9 cellular contexts compared by ENCODE assay signal in genomic region chr14:30849354-30849753, GRCh38. TPM values are rescaled to one million over a fixed set of nuclear protein-coding genes. Genes with fewer than 3 reads are reported as not detected.
DNase-seq lines count a peak whose midpoint lies in the region; ATAC-seq lines count a peak whose summit lies in the region.
"Had no signal": no experiment of that assay in that cellular context is flagged by ENCODE, and none has a peak within 500 bp of the region (broad histone marks: within the 10 kb centered on the region; RNA-seq: fewer than 3 reads in every experiment).

No MANE protein-coding gene starts in this region.

- no peak overlapping the region for H2BK12ac ChIP-seq in neuronal stem cell (ENCODE audit: low read length)

- H4K8ac ChIP-seq in neuronal stem cell (ENCODE audit: low read depth, low read length) = no peak overlapping the region

- WGBS in neuronal stem cell (ENCODE audit: extremely low coverage in 2 of 2, insufficient read length in 2 of 2, insufficient replicate concordance in 1 of 2), 2 donors = no CpG with 5 or more reads among the region's 1 CpG

- H2AFZ ChIP-seq in neuronal stem cell (ENCODE audit: low read length) = no peak overlapping the region

- no peak overlapping the region for H4K91ac ChIP-seq in neuronal stem cell (ENCODE audit: low read depth, low read length, poor library complexity)

- H2BK5ac ChIP-seq in neuronal stem cell (ENCODE audit: low read length) = no peak overlapping the region

- H3K9me3 ChIP-seq in neuronal stem cell (replicated peaks in 1 of 2; ENCODE audit: control insufficient read depth in 2 of 2, insufficient read depth in 1 of 2, low read depth in 1 of 2, low read length in 2 of 2) = no peaks in the 10 kb centered on the region
- H3K9me3 ChIP-seq: left ventricle myocardium inferior had no signal

- no peak overlapping the region for H3K9ac ChIP-seq in neuronal stem cell (ENCODE audit: low read depth, low read length, poor library complexity)

- H3K9me3 Mint-ChIP-seq in stimulated activated naive B cell treated with anti-CD40 and anti-IgM and Interleukin-4, amounts not matched to agents 10 μg/mL and 1 μg/mL and 100 μg/mL, for 72 hours = peaks cover 0 to under 1% of the 10 kb centered on the region in 2 donors

- peak overlapping the region; percentile 33 for H3K27ac Mint-ChIP-seq in stimulated activated naive B cell treated with anti-CD40 and anti-IgM and Interleukin-4, amounts not matched to agents 10 μg/mL and 1 μg/mL and 100 μg/mL, for 72 hours

- H3K4me2 ChIP-seq in neuronal stem cell (ENCODE audit: insufficient read depth, low read length, poor library complexity, severe bottlenecking) = no peak overlapping the region

- no peaks in the 10 kb centered on the region for H3K79me1 ChIP-seq in neuronal stem cell (ENCODE audit: low read depth, low read length)

- H3K4me1 Mint-ChIP-seq in stimulated activated naive B cell treated with anti-CD40 and anti-IgM and Interleukin-4, amounts not matched to agents 10 μg/mL and 1 μg/mL and 100 μg/mL, for 72 hours = peaks cover 18% of the 10 kb centered on the region in 2 donors

- H3K4me3 ChIP-seq in neuronal stem cell (ENCODE audit: low read length in 2 of 2) = no peak overlapping the region
- H3K4me3 ChIP-seq: left ventricle myocardium inferior had no signal

- H3K18ac ChIP-seq in neuronal stem cell (ENCODE audit: low read length) = no peak overlapping the region

- H2BK15ac ChIP-seq in neuronal stem cell (ENCODE audit: low read length) = no peak overlapping the region

- peaks cover 23 to 44% of the 10 kb centered on the region in 2 donors for H3K27me3 Mint-ChIP-seq in stimulated activated naive B cell treated with anti-CD40 and anti-IgM and Interleukin-4, amounts not matched to agents 10 μg/mL and 1 μg/mL and 100 μg/mL, for 72 hours

- peak; percentile 20 for DNase-seq in stimulated activated naive B cell treated with anti-CD40 and anti-IgM and Interleukin-4, amounts not matched to agents 10 μg/mL and 1 μg/mL and 100 μg/mL, for 72 hours
- DNase-seq in NCI-H1694 treated with DMSO at 0.1 percent for 48 hours (lab: John Stamatoyannopoulos, UW) (no peak), activated gamma-delta T cell treated with Interleukin-2 at 50 U/mL for 16 hours (no peak), neuronal stem cell (ENCODE audit: low spot score) (no peak)
- DNase-seq: activated CD8-positive, alpha-beta memory T cell treated with anti-CD3 and anti-CD28 coated beads for 24 hours; left ventricle myocardium inferior had no signal

- no peak overlapping the region for H3K4ac ChIP-seq in neuronal stem cell (ENCODE audit: low read length)

- peak overlapping the region in 1 of 2 donors; percentile 48 for H3K4me3 Mint-ChIP-seq in stimulated activated naive B cell treated with anti-CD40 and anti-IgM and Interleukin-4, amounts not matched to agents 10 μg/mL and 1 μg/mL and 100 μg/mL, for 72 hours

- peak; percentile 94 for ATAC-seq in GM19035 (IDR thresholded peaks at IDR 0.05; ENCODE audit: unreplicated experiment)
- ATAC-seq in HG02623 (IDR thresholded peaks at IDR 0.05; ENCODE audit: unreplicated experiment) = peak; percentile 94
- ATAC-seq in HG03457 (IDR thresholded peaks at IDR 0.05; ENCODE audit: unreplicated experiment) = peak; percentile 91
- ATAC-seq in stimulated activated naive B cell treated with anti-CD40 and anti-IgM and Interleukin-4, amounts not matched to agents 10 μg/mL and 1 μg/mL and 100 μg/mL, for 72 hours (replicated peaks) = peak; percentile 79 to 82

- H2BK120ac ChIP-seq in neuronal stem cell (ENCODE audit: low read depth, low read length) = no peak overlapping the region

- no peak overlapping the region for H3K14ac ChIP-seq in neuronal stem cell (ENCODE audit: low read length)

- no peaks in the 10 kb centered on the region for H3K4me1 ChIP-seq in neuronal stem cell (ENCODE audit: control insufficient read depth in 2 of 2, insufficient read depth in 1 of 2, low read depth in 1 of 2, low read length in 2 of 2)
- H3K4me1 ChIP-seq: left ventricle myocardium inferior had no signal

- peaks cover 0 to 3% (median 0%) of the 10 kb centered on the region in 3 experiments for H3K27me3 ChIP-seq in neuronal stem cell (ENCODE audit: control insufficient read depth in 3 of 3, insufficient read depth in 3 of 3, low read depth in 1 of 3, low read length in 3 of 3)

- no peak overlapping the region for H2AK5ac ChIP-seq in neuronal stem cell (ENCODE audit: low read depth, low read length)

- no peak overlapping the region for H3K27ac ChIP-seq in neuronal stem cell (replicated peaks; ENCODE audit: low read length)
- H3K27ac ChIP-seq: left ventricle myocardium inferior had no signal

- H3K36me3 ChIP-seq in neuronal stem cell (replicated peaks in 1 of 2; ENCODE audit: control insufficient read depth in 2 of 2, insufficient read depth in 2 of 2, low read length in 2 of 2) = no peaks in the 10 kb centered on the region
- H3K36me3 ChIP-seq: left ventricle myocardium inferior had no signal

- no peak overlapping the region for H3K23ac ChIP-seq in neuronal stem cell (ENCODE audit: low read depth, low read length, poor library complexity)

- H3K36me3 Mint-ChIP-seq in stimulated activated naive B cell treated with anti-CD40 and anti-IgM and Interleukin-4, amounts not matched to agents 10 μg/mL and 1 μg/mL and 100 μg/mL, for 72 hours = no peaks in the 10 kb centered on the region

RNA-seq across cellular contexts. Expression of gene COCH, which starts 25.0 kb away (rescaled TPM):
- polyA plus RNA-seq in neuronal stem cell (2013, experiment 1 of 2) = 18.5 TPM
- polyA plus RNA-seq in neuronal stem cell (2013, experiment 2 of 2) = 17.7 TPM
